Comparison of ENCODE assay signal across 16 cellular contexts in genomic region chr5:111131356-111131755, GRCh38. TPM values are rescaled to one million over a fixed set of nuclear protein-coding genes. Genes with fewer than 3 reads are reported as not detected.
DNase-seq lines count a peak whose midpoint lies in the region; FAIRE-seq and TF ChIP-seq lines count a peak whose summit lies in the region.
"Had no signal": no experiment of that assay in that cellular context is flagged by ENCODE, and none has a peak within 500 bp of the region (broad histone marks: within the 10 kb centered on the region; RNA-seq: fewer than 3 reads in every experiment).

No MANE protein-coding gene starts in this region.

- peaks cover 2% of the 10 kb centered on the region for H3K36me3 Mint-ChIP-seq in astrocyte (ENCODE audit: low read depth, unreplicated experiment)
- H3K36me3 Mint-ChIP-seq in neural progenitor cell: peaks cover 2% of the 10 kb centered on the region
- H3K36me3 Mint-ChIP-seq in chondrocyte (ENCODE audit: low read depth): peaks cover 7% of the 10 kb centered on the region
- H3K36me3 Mint-ChIP-seq in endodermal cell (ENCODE audit: low read depth): peaks cover 15% of the 10 kb centered on the region

- H3K27ac Mint-ChIP-seq in astrocyte (ENCODE audit: unreplicated experiment) (no peak overlapping the region), neural progenitor cell (no peak overlapping the region), chondrocyte (ENCODE audit: unreplicated experiment) (no peak overlapping the region), endodermal cell (no peak overlapping the region)
- H3K27ac Mint-ChIP-seq: CD4-positive, alpha-beta memory T cell had no signal

- no peaks in the 10 kb centered on the region for H4K20me1 ChIP-seq in astrocyte (ENCODE audit: insufficient read depth, low read length)
- no peaks in the 10 kb centered on the region for H4K20me1 ChIP-seq in neural progenitor cell (ENCODE audit: low read depth)

- peak; percentile 47 for FAIRE-seq in astrocyte (lab: Jason Lieb, UNC)

- H3K27ac ChIP-seq in HUES48 (ENCODE audit: low read depth, low read length) (peak overlapping the region; percentile 24), astrocyte (ENCODE audit: low read depth, low read length) (no peak overlapping the region), neural progenitor cell (no peak overlapping the region), endodermal cell (ENCODE audit: low read depth, low read length) (no peak overlapping the region)
- H3K27ac ChIP-seq: SJSA1 had no signal

- H3K4me3 ChIP-seq in HUES48 (ENCODE audit: low read depth, low read length) (no peak overlapping the region), astrocyte (ENCODE audit: insufficient read depth, low read depth, low read length) (no peak overlapping the region), neural progenitor cell (no peak overlapping the region), endodermal cell (ENCODE audit: low read length) (no peak overlapping the region)
- H3K4me3 ChIP-seq: SJSA1 had no signal

- TF ChIP-seq CTCF in astrocyte (IDR thresholded peaks at IDR 0.05; ENCODE audit: insufficient read depth, low read depth, low read length) (no peak), neural progenitor cell (IDR thresholded peaks at IDR 0.05) (no peak), chondrocyte (IDR thresholded peaks at IDR 0.05) (no peak), endodermal cell (conservative IDR thresholded peaks at IDR 0.05) (no peak)

- H3K9me3 Mint-ChIP-seq in astrocyte (ENCODE audit: unreplicated experiment) (no peaks in the 10 kb centered on the region), neural progenitor cell (no peaks in the 10 kb centered on the region), chondrocyte (ENCODE audit: low read depth) (no peaks in the 10 kb centered on the region), endodermal cell (no peaks in the 10 kb centered on the region)

- H3K9ac ChIP-seq in HUES48 (ENCODE audit: low read depth, low read length) (peak overlapping the region; percentile 25; the same call in 1 of the 2 replicates), astrocyte (ENCODE audit: low read length) (no peak overlapping the region), neural progenitor cell (no peak overlapping the region), endodermal cell (ENCODE audit: extremely low read depth, low read length, poor library complexity, severe bottlenecking) (no peak overlapping the region)

- H2AFZ ChIP-seq in astrocyte (ENCODE audit: low read depth, low read length): no peak overlapping the region
- no peak overlapping the region for H2AFZ ChIP-seq in neural progenitor cell (replicated peaks)

- H3K4me1 ChIP-seq in HUES48 (ENCODE audit: control insufficient read depth, insufficient read depth, low read length): peaks cover 53% of the 10 kb centered on the region
- H3K4me1 ChIP-seq in astrocyte (ENCODE audit: insufficient read depth, low read length): peaks cover 7% of the 10 kb centered on the region
- H3K4me1 ChIP-seq in neural progenitor cell: peaks cover 14% of the 10 kb centered on the region
- H3K4me1 ChIP-seq in endodermal cell (ENCODE audit: control insufficient read depth, insufficient read depth, low read length): no peaks in the 10 kb centered on the region

- H3K4me2 ChIP-seq in astrocyte (ENCODE audit: low read length): no peak overlapping the region
- no peak overlapping the region for H3K4me2 ChIP-seq in neural progenitor cell

- H3K79me2 ChIP-seq in astrocyte (ENCODE audit: insufficient read depth, low read length) (no peaks in the 10 kb centered on the region), neural progenitor cell (ENCODE audit: low read depth) (no peaks in the 10 kb centered on the region)

- WGBS in endodermal cell (ENCODE audit: insufficient coverage in 1 of 2, insufficient read length in 1 of 2), 2 experiments: 83% methylated on average over 2 of the region's 2 CpGs; no CpG with 5 or more reads in 1 of the 2 experiments

- H3K4me3 Mint-ChIP-seq in astrocyte (ENCODE audit: unreplicated experiment) (no peak overlapping the region), neural progenitor cell (no peak overlapping the region), chondrocyte (ENCODE audit: unreplicated experiment) (no peak overlapping the region), endodermal cell (no peak overlapping the region)
- H3K4me3 Mint-ChIP-seq: CD4-positive, alpha-beta memory T cell had no signal

- H3K9me3 ChIP-seq in HUES48 (ENCODE audit: control insufficient read depth, insufficient read depth, low read length) (no peaks in the 10 kb centered on the region), astrocyte (ENCODE audit: insufficient read depth, low read depth, low read length) (no peaks in the 10 kb centered on the region), neural progenitor cell (ENCODE audit: low read depth) (no peaks in the 10 kb centered on the region), endodermal cell (ENCODE audit: control insufficient read depth, low read length) (no peaks in the 10 kb centered on the region)
- H3K9me3 ChIP-seq: BE2C, SJSA1 had no signal

- H3K27me3 ChIP-seq in HUES48 (ENCODE audit: control insufficient read depth, insufficient read depth, low read length) (no peaks in the 10 kb centered on the region), astrocyte (ENCODE audit: insufficient read depth, low read length) (no peaks in the 10 kb centered on the region), neural progenitor cell (no peaks in the 10 kb centered on the region), endodermal cell (ENCODE audit: control insufficient read depth, insufficient read depth, low read length, poor library complexity, severe bottlenecking) (no peaks in the 10 kb centered on the region)
- H3K27me3 ChIP-seq: BE2C, SJSA1 had no signal

- H3K36me3 ChIP-seq in HUES48 (ENCODE audit: control insufficient read depth, insufficient read depth, low read length): peaks cover 14% of the 10 kb centered on the region; the same call in 1 of the 2 replicates
- peaks cover 11% of the 10 kb centered on the region for H3K36me3 ChIP-seq in astrocyte (ENCODE audit: insufficient read depth, low read length)
- peaks cover 6% of the 10 kb centered on the region for H3K36me3 ChIP-seq in neural progenitor cell
- peaks cover 22% of the 10 kb centered on the region for H3K36me3 ChIP-seq in endodermal cell (ENCODE audit: control insufficient read depth, insufficient read depth, low read length)

- no peaks in the 10 kb centered on the region for H3F3A ChIP-seq in neural progenitor cell (ENCODE audit: low read depth)

- peaks cover 31% of the 10 kb centered on the region for H3K4me1 Mint-ChIP-seq in astrocyte (ENCODE audit: low read depth, unreplicated experiment)
- H3K4me1 Mint-ChIP-seq in neural progenitor cell: peaks cover 9% of the 10 kb centered on the region
- H3K4me1 Mint-ChIP-seq in chondrocyte (ENCODE audit: low read depth): peaks cover 4% of the 10 kb centered on the region
- H3K4me1 Mint-ChIP-seq in endodermal cell: peaks cover 19% of the 10 kb centered on the region
- H3K4me1 Mint-ChIP-seq: CD4-positive, alpha-beta memory T cell had no signal

- no peaks in the 10 kb centered on the region for H3K27me3 Mint-ChIP-seq in astrocyte (ENCODE audit: low read depth, unreplicated experiment)
- H3K27me3 Mint-ChIP-seq in neural progenitor cell (ENCODE audit: insufficient read depth, low read depth): no peaks in the 10 kb centered on the region
- no peaks in the 10 kb centered on the region for H3K27me3 Mint-ChIP-seq in chondrocyte (ENCODE audit: low read depth)
- no peaks in the 10 kb centered on the region for H3K27me3 Mint-ChIP-seq in endodermal cell (ENCODE audit: insufficient read depth)
- H3K27me3 Mint-ChIP-seq: CD4-positive, alpha-beta memory T cell had no signal

- DNase-seq in astrocyte (ENCODE audit: low read depth): no peak
- peak; percentile 3 for DNase-seq in glomerular visceral epithelial cell (ENCODE audit: extremely low spot score)
- DNase-seq in neural progenitor cell (ENCODE audit: low spot score): peak; percentile 5
- no peak for DNase-seq in chondrocyte (ENCODE audit: low spot score)
- DNase-seq in endodermal cell: no peak
- no peak for DNase-seq in SKM-1 (lab: John Stamatoyannopoulos, UW; ENCODE audit: unreplicated experiment)
- no peak for DNase-seq in NCI-H1105 treated with DMSO at 0.1 percent for 48 hours (lab: John Stamatoyannopoulos, UW)
- DNase-seq: BE2C; CD4-positive, alpha-beta memory T cell; DMS79; KG1; NCI-H1092; NCI-H1694; NCI-H510A treated with DMSO at 0.1 percent for 48 hours had no signal

RNA-seq across cellular contexts. Expression of gene WDR36, which starts 39.2 kb away (rescaled TPM):
- total RNA-seq in astrocyte: 30.8 and 33.4 TPM in 2 replicates
- total RNA-seq in neural progenitor cell (ENCODE audit: low replicate concordance): 38.5 and 60.1 TPM in 2 replicates
- total RNA-seq in chondrocyte: 17.6 to 25.4 TPM (median 18.7 TPM) in 3 replicates
- 10 to 100 TPM; 28.5 to 32.0 TPM for total RNA-seq in endodermal cell
- 19.9 TPM for polyA plus RNA-seq in endodermal cell (2013, experiment 1 of 2)
- polyA plus RNA-seq in endodermal cell (2013, experiment 2 of 2): 18.6 TPM

RNA-seq across cellular contexts. Expression of gene TSLP, which starts 59.8 kb away (rescaled TPM):
- 0.14 and 0.43 TPM in 2 replicates for total RNA-seq in astrocyte
- total RNA-seq in neural progenitor cell (ENCODE audit: low replicate concordance): not detected in 2 replicates
- total RNA-seq in chondrocyte: 0.20 TPM in 1 of 3 replicates, not detected in the others
- under 1 TPM; 0.51 to 0.53 TPM for total RNA-seq in endodermal cell
- polyA plus RNA-seq in endodermal cell (2013, experiment 1 of 2): 0.21 TPM
- not detected for polyA plus RNA-seq in endodermal cell (2013, experiment 2 of 2)
- total RNA-seq: CD4-positive, alpha-beta memory T cell had no signal
- polyA plus RNA-seq: CD4-positive, alpha-beta memory T cell had no signal

Comparison
In these comparisons a context has a peak if more than half of its experiments do, and no peak if none do; other contexts are left out.
1. DNase-seq: peak in glomerular visceral epithelial cell (single experiment) and neural progenitor cell (single experiment); none in astrocyte (single experiment), chondrocyte (single experiment), endodermal cell (single experiment), SKM-1 (single experiment) and NCI-H1105 treated with DMSO at 0.1 percent for 48 hours (single experiment).